In genomic region chr16:89106533-89107208, GRCh38 we compare ENCODE assay signal across 14 cellular contexts.
"Had no signal": no experiment of that assay in that cellular context is flagged by ENCODE, and none has a peak within 500 bp of the region (broad histone marks: within the 10 kb centered on the region; RNA-seq: fewer than 3 reads in every experiment).

No MANE protein-coding gene starts in this region.

- H3K27ac ChIP-seq: left ventricle myocardium inferior, stomach, testis, upper lobe of left lung had no signal

- H3K27ac Mint-ChIP-seq: activated B cell treated with CpG ODN at 0.5 μM for 24 hours; activated T-helper 17 cell treated with anti-CD3 and anti-CD28 coated beads, Interleukin-2, amount 50 U/mL, for 72 hours; progenitor cell of endocrine pancreas; T-helper 2 cell treated with Interferon-gamma antibody and Interleukin-4, amounts not matched to agents 5 μg/mL and 100 μg/mL, for 36 hours had no signal

- H3K9me3 ChIP-seq: left ventricle myocardium inferior, stomach, testis, upper lobe of left lung had no signal

- H3K9me3 Mint-ChIP-seq: activated B cell treated with CpG ODN at 0.5 μM for 24 hours; activated T-helper 17 cell treated with anti-CD3 and anti-CD28 coated beads, Interleukin-2, amount 50 U/mL, for 72 hours; naive B cell; T-helper 2 cell treated with Interferon-gamma antibody and Interleukin-4, amounts not matched to agents 5 μg/mL and 100 μg/mL, for 36 hours had no signal

- ATAC-seq: activated T-helper 17 cell treated with anti-CD3 and anti-CD28 coated beads, Interleukin-2, amount 50 U/mL, for 72 hours; sciatic nerve had no signal

- H3K27me3 Mint-ChIP-seq: activated B cell treated with CpG ODN at 0.5 μM for 24 hours; activated T-helper 17 cell treated with anti-CD3 and anti-CD28 coated beads, Interleukin-2, amount 50 U/mL, for 72 hours; naive B cell; progenitor cell of endocrine pancreas had no signal

- H3K4me3 Mint-ChIP-seq: activated B cell treated with CpG ODN at 0.5 μM for 24 hours; activated T-helper 17 cell treated with anti-CD3 and anti-CD28 coated beads, Interleukin-2, amount 50 U/mL, for 72 hours; T-helper 2 cell treated with Interferon-gamma antibody and Interleukin-4, amounts not matched to agents 5 μg/mL and 100 μg/mL, for 36 hours had no signal

- DNase-seq: activated B cell treated with CpG ODN at 0.5 μM for 24 hours; activated CD4-positive, alpha-beta T cell treated with anti-CD3 and anti-CD28 coated beads, Interleukin-2, amount 50 U/mL, for 1 hour; activated CD8-positive, alpha-beta memory T cell treated with anti-CD3 and anti-CD28 coated beads for 24 hours; activated naive CD4-positive, alpha-beta T cell treated with Interleukin-2 at 50 U/mL for 16 hours; hippocampal formation; left ventricle myocardium inferior; naive B cell; stomach; testis had no signal
